ENCODE assay signal across 2 cellular contexts in the genomic region with DNA sequence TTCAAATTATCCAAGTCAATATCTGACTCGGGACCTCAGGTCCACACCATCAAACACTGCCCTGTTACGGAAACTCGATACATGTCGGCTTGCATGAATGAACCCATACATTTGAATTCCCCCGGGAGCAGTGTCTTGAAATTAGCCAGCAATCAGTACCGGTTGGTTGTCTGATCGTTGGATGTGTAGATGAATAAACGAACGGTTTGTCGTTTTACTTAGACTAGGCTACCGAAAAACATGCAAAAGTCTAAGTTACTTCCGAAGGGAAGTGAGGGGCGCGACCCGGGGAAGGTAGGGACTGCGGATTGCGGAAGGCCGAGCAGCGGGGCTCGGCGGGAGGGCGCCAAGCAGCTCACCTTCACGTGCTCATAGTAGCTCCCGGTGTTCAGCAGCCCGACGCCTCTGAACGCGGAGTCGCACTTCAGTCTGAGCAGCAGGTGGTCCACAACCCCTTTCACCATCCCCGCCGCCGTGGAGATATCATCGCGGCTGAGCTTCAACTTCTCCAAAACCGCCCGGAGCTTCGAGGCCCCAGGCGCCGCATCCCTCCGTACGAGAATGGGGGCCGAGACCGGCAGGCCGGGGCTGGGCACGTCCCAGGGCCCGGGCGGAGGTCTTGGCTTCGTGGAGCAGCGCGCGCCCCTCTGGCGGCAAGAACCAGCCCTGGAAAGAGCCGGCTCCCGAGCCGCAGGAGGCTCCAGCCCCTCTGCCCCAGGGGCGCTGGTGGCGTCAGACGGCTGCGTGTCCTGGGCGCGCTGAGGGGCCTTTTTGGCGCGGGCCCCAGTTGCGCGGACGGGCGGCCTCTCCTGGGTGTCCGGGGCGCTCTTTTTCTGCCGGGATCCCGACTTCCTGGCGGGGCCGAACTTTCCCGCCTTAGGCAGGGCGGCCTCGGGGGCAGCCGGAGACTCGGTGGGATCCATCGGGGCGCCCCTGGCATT.
TF ChIP-seq lines count a peak whose summit lies in the region.

No MANE protein-coding gene starts in this region.

TF ChIP-seq in K562, 482 proteins besides CTCF, POLR2A, EP300 and RAD21:
- TF ChIP-seq YY1 (IDR thresholded peaks at IDR 0.05; ENCODE audit: borderline replicate concordance in 1 of 3, control insufficient read depth in 1 of 3, extremely low read depth in 1 of 3, insufficient read depth in 3 of 3, insufficient read length in 1 of 3, insufficient replicate concordance in 2 of 3, low read depth in 1 of 3, low read length in 2 of 3) (no peak), SNAPC5 (CRISPR knock-in tag; IDR thresholded peaks at IDR 0.05) (no peak), RFX7 (CRISPR knock-in tag; IDR thresholded peaks at IDR 0.05) (no peak), HDAC2 (IDR thresholded peaks at IDR 0.05) (no peak)
- TF ChIP-seq, protein P1, sequence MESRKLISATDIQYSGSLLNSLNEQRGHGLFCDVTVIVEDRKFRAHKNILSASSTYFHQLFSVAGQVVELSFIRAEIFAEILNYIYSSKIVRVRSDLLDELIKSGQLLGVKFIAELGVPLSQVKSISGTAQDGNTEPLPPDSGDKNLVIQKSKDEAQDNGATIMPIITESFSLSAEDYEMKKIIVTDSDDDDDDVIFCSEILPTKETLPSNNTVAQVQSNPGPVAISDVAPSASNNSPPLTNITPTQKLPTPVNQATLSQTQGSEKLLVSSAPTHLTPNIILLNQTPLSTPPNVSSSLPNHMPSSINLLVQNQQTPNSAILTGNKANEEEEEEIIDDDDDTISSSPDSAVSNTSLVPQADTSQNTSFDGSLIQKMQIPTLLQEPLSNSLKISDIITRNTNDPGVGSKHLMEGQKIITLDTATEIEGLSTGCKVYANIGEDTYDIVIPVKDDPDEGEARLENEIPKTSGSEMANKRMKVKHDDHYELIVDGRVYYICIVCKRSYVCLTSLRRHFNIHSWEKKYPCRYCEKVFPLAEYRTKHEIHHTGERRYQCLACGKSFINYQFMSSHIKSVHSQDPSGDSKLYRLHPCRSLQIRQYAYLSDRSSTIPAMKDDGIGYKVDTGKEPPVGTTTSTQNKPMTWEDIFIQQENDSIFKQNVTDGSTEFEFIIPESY (CRISPR knock-in tag; IDR thresholded peaks at IDR 0.05) = peak; percentile 90
TF ChIP-seq in K562: peak in this region for 1.

TF ChIP-seq in HEK293T, 16 proteins besides CTCF, POLR2A, EP300 and RAD21:
- TF ChIP-seq ARNT (IDR thresholded peaks at IDR 0.05) (no peak), SUZ12 (IDR thresholded peaks at IDR 0.05) (no peak), LEF1 (IDR thresholded peaks at IDR 0.05; ENCODE audit: borderline replicate concordance) (no peak), ZNF384 (IDR thresholded peaks at IDR 0.05) (no peak)
TF ChIP-seq in HEK293T: peak in this region for 0.
